Comparison of ENCODE assay signal across 9 cellular contexts in the genomic region with DNA sequence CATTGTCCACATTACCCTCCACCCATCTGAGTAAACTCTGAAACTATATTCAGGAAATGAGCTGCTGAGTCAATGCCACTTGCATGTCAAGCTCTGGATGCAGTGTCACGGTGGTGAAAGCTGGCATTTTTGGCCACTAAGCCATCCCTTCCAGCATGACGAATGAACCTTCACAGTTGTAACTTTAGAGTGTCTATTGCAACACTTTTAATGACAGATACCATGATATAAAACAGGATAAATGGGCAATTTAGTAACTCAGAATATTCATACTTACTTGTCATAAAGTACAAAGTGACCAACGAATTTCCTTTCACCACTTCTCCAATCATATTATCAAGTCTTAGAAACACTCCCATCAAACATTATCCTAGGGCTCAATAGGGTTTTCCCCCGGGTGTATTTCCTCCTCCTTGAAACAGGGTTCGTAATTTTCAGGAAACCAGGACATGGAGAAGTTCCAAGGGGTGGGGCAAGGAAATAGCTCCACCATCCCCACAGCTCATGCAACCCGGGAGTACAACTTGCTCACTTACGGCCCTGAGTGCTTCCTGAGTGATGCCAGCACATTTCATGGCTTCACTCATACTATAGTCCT.
DNase-seq lines count a peak whose midpoint lies in the region; ATAC-seq and TF ChIP-seq lines count a peak whose summit lies in the region.
"Had no signal": no experiment of that assay in that cellular context is flagged by ENCODE, and none has a peak within 500 bp of the region (broad histone marks: within the 10 kb centered on the region; RNA-seq: fewer than 3 reads in every experiment).

No MANE protein-coding gene starts in this region.

- H2BK15ac ChIP-seq in neuronal stem cell (ENCODE audit: low read length): no peak overlapping the region

- H3K4me2 ChIP-seq in PC-3 (ENCODE audit: low read length) (peak overlapping the region; percentile 64), neuronal stem cell (ENCODE audit: insufficient read depth, low read length, poor library complexity, severe bottlenecking) (no peak overlapping the region)

- H3K4me3 ChIP-seq in AG10803 (ENCODE audit: low read length): peak overlapping the region; percentile 18; the same call in 1 of the 2 replicates
- H3K4me3 ChIP-seq in PC-3 (ENCODE audit: low read length): peak overlapping the region; percentile 45
- no peak overlapping the region for H3K4me3 ChIP-seq in neuronal stem cell (ENCODE audit: low read length in 2 of 2)

- no peak overlapping the region for H2BK120ac ChIP-seq in neuronal stem cell (ENCODE audit: low read depth, low read length)

- TF ChIP-seq CTCF in AG10803 (conservative IDR thresholded peaks at IDR 0.05; ENCODE audit: low read length): no peak
- no peak for TF ChIP-seq CTCF in PC-3 (conservative IDR thresholded peaks at IDR 0.05; ENCODE audit: low read depth, low read length)
- TF ChIP-seq CTCF in WTC11 (IDR thresholded peaks at IDR 0.05): no peak

- POLR2A ChIA-PET in PC-3 (lab: Charles Lee; ENCODE audit: unreplicated experiment) (interaction anchor here (0.5 to 1.0 kb wide), 7 partner anchors 53 to 491 kb away, joined by 3 to 5 read pairs (median 4); partner anchors contain the start of genes CXCL8 and EPGN), WTC11 (lab: Charles Lee) (no interaction called here)

- peaks cover 39% of the 10 kb centered on the region for H3K4me1 ChIP-seq in PC-3 (ENCODE audit: insufficient read depth, low read length)
- H3K4me1 ChIP-seq in neuronal stem cell (ENCODE audit: control insufficient read depth in 2 of 2, insufficient read depth in 1 of 2, low read depth in 1 of 2, low read length in 2 of 2): no peaks in the 10 kb centered on the region

- H3K4me1 Mint-ChIP-seq in WTC11: no peaks in the 10 kb centered on the region

- no peak overlapping the region for H2AK5ac ChIP-seq in neuronal stem cell (ENCODE audit: low read depth, low read length)

- H3F3A ChIP-seq in PC-3 (ENCODE audit: low read length, unreplicated experiment): peaks cover 22% of the 10 kb centered on the region

- no peaks in the 10 kb centered on the region for H3K79me1 ChIP-seq in neuronal stem cell (ENCODE audit: low read depth, low read length)

- peak; percentile 84 for DNase-seq in AG10803 (ENCODE audit: low read depth)
- peak; percentile 99 for DNase-seq in PC-3
- DNase-seq in foreskin melanocyte: peak; percentile 45
- no peak for DNase-seq in neuronal stem cell (ENCODE audit: low spot score)
- no peak for DNase-seq in WTC11 (ENCODE audit: low spot score)
- DNase-seq in activated CD4-positive, CD25-positive, alpha-beta regulatory T cell (lab: John Stamatoyannopoulos, UW): no peak
- no peak for DNase-seq in NCI-H524 (lab: John Stamatoyannopoulos, UW)
- DNase-seq: activated naive CD8-positive, alpha-beta T cell treated with anti-CD3 and anti-CD28 coated beads, Interleukin-2, amount 10 ng/mL, durations not matched to agents 7 days and 5 days had no signal

- H3K79me2 ChIP-seq in PC-3 (ENCODE audit: low read length): no peaks in the 10 kb centered on the region

- H3K27ac ChIP-seq in PC-3 (ENCODE audit: low read length) (peak overlapping the region; percentile 92), neuronal stem cell (replicated peaks; ENCODE audit: low read length) (no peak overlapping the region)

- H3K9me3 ChIP-seq in PC-3 (ENCODE audit: low read length) (no peaks in the 10 kb centered on the region), neuronal stem cell (replicated peaks in 1 of 2; ENCODE audit: control insufficient read depth in 2 of 2, insufficient read depth in 1 of 2, low read depth in 1 of 2, low read length in 2 of 2) (no peaks in the 10 kb centered on the region)

- H3K23ac ChIP-seq in neuronal stem cell (ENCODE audit: low read depth, low read length, poor library complexity): no peak overlapping the region

- ATAC-seq in GM21825 (IDR thresholded peaks at IDR 0.05; ENCODE audit: unreplicated experiment) (peak; percentile 75), PC-3 (peak; percentile 93), WTC11 (no peak)

- H2AFZ ChIP-seq in PC-3 (ENCODE audit: low read length) (peak overlapping the region; percentile 42), neuronal stem cell (ENCODE audit: low read length) (no peak overlapping the region)

- H3K36me3 Mint-ChIP-seq in WTC11: no peaks in the 10 kb centered on the region
- H3K36me3 Mint-ChIP-seq: activated naive CD8-positive, alpha-beta T cell treated with anti-CD3 and anti-CD28 coated beads, Interleukin-2, amount 10 ng/mL, durations not matched to agents 7 days and 5 days had no signal

- no peak overlapping the region for H2BK12ac ChIP-seq in neuronal stem cell (ENCODE audit: low read length)

- H3K4ac ChIP-seq in neuronal stem cell (ENCODE audit: low read length): no peak overlapping the region

- H3K9me2 ChIP-seq in PC-3 (replicated peaks; ENCODE audit: low read length): no peaks in the 10 kb centered on the region

- WGBS in neuronal stem cell (ENCODE audit: extremely low coverage in 2 of 2, insufficient read length in 2 of 2, insufficient replicate concordance in 1 of 2), 2 donors: no CpG with 5 or more reads among the region's 7 CpGs

- H3K27me3 Mint-ChIP-seq in WTC11 (ENCODE audit: low read depth): no peaks in the 10 kb centered on the region
- H3K27me3 Mint-ChIP-seq: activated naive CD8-positive, alpha-beta T cell treated with anti-CD3 and anti-CD28 coated beads, Interleukin-2, amount 10 ng/mL, durations not matched to agents 7 days and 5 days had no signal

- H3K27me3 ChIP-seq in PC-3 (ENCODE audit: low read length) (no peaks in the 10 kb centered on the region), neuronal stem cell (ENCODE audit: control insufficient read depth in 3 of 3, insufficient read depth in 3 of 3, low read depth in 1 of 3, low read length in 3 of 3) (no peaks in the 10 kb centered on the region)

- H3K9me3 Mint-ChIP-seq in WTC11: no peaks in the 10 kb centered on the region
- H3K9me3 Mint-ChIP-seq: activated naive CD8-positive, alpha-beta T cell treated with anti-CD3 and anti-CD28 coated beads, Interleukin-2, amount 10 ng/mL, durations not matched to agents 7 days and 5 days had no signal

- intact Hi-C loops in PC-3 (cut with micrococcal nuclease): loop anchor here (1.0 kb wide), 2 partner anchors 37 to 42 kb away; no protein-coding TSS in a partner anchor

- no peak overlapping the region for H3K4me3 Mint-ChIP-seq in WTC11
- H3K4me3 Mint-ChIP-seq: activated naive CD8-positive, alpha-beta T cell treated with anti-CD3 and anti-CD28 coated beads, Interleukin-2, amount 10 ng/mL, durations not matched to agents 7 days and 5 days had no signal

- CTCF ChIA-PET in PC-3 (lab: Charles Lee): interaction anchor here (0.6 kb wide), 1 partner anchor 78 kb away, joined by 4 read pairs; the partner anchor contains the start of gene EPGN
- CTCF ChIA-PET in WTC11 (lab: Charles Lee): interaction anchor here (0.6 to 1.6 kb wide), 4 partner anchors 42 to 928 kb away, joined by 3 to 7 read pairs (median 4); no protein-coding TSS in a partner anchor

- H3K9ac ChIP-seq in PC-3 (ENCODE audit: low read length): peak overlapping the region; percentile 79
- H3K9ac ChIP-seq in neuronal stem cell (ENCODE audit: low read depth, low read length, poor library complexity): no peak overlapping the region

- no TSS peak for BruUV-seq in PC-3 (replicated peaks; lab: Mats Ljungman, UMichigan)

- no peak overlapping the region for H3K27ac Mint-ChIP-seq in WTC11
- H3K27ac Mint-ChIP-seq: activated naive CD8-positive, alpha-beta T cell treated with anti-CD3 and anti-CD28 coated beads, Interleukin-2, amount 10 ng/mL, durations not matched to agents 7 days and 5 days had no signal

- H3K36me3 ChIP-seq in PC-3 (ENCODE audit: low read depth, low read length): no peaks in the 10 kb centered on the region
- peaks cover 0 to 11% of the 10 kb centered on the region in 2 donors for H3K36me3 ChIP-seq in neuronal stem cell (replicated peaks in 1 of 2; ENCODE audit: control insufficient read depth in 2 of 2, insufficient read depth in 2 of 2, low read length in 2 of 2)

- H4K8ac ChIP-seq in neuronal stem cell (ENCODE audit: low read depth, low read length): no peak overlapping the region

- H4K20me1 ChIP-seq in PC-3 (ENCODE audit: low read length): no peaks in the 10 kb centered on the region

- no peak overlapping the region for H4K91ac ChIP-seq in neuronal stem cell (ENCODE audit: low read depth, low read length, poor library complexity)

- no peak overlapping the region for H2BK5ac ChIP-seq in neuronal stem cell (ENCODE audit: low read length)

- no peak overlapping the region for H3K14ac ChIP-seq in neuronal stem cell (ENCODE audit: low read length)

- no peak overlapping the region for H3K18ac ChIP-seq in neuronal stem cell (ENCODE audit: low read length)

TF ChIP-seq in WTC11, 78 proteins besides CTCF, POLR2A, EP300 and RAD21 (continues in another document):
- no peak for TF ChIP-seq FOXK1 (CRISPR knock-in tag; IDR thresholded peaks at IDR 0.05)
- TF ChIP-seq ZNF416 (CRISPR knock-in tag; IDR thresholded peaks at IDR 0.05): no peak
- no peak for TF ChIP-seq SMAD3 (CRISPR knock-in tag; IDR thresholded peaks at IDR 0.05; ENCODE audit: borderline replicate concordance)
- TF ChIP-seq ZNF317 (CRISPR knock-in tag; IDR thresholded peaks at IDR 0.05; ENCODE audit: borderline replicate concordance, low read depth): no peak
- no peak for TF ChIP-seq ZNF138 (CRISPR knock-in tag; conservative IDR thresholded peaks at IDR 0.05)
- TF ChIP-seq, protein P1, sequence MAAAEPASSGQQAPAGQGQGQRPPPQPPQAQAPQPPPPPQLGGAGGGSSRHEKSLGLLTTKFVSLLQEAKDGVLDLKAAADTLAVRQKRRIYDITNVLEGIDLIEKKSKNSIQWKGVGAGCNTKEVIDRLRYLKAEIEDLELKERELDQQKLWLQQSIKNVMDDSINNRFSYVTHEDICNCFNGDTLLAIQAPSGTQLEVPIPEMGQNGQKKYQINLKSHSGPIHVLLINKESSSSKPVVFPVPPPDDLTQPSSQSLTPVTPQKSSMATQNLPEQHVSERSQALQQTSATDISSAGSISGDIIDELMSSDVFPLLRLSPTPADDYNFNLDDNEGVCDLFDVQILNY (CRISPR knock-in tag; IDR thresholded peaks at IDR 0.05): no peak
- TF ChIP-seq USF2 (CRISPR knock-in tag; IDR thresholded peaks at IDR 0.05): no peak
- no peak for TF ChIP-seq GTF2I (CRISPR knock-in tag; conservative IDR thresholded peaks at IDR 0.05)

Comparison
In these comparisons a context has a peak if more than half of its experiments do, and no peak if none do; other contexts are left out.
1. DNase-seq: peak in AG10803 (single experiment), PC-3 (single experiment) and foreskin melanocyte (single experiment); none in neuronal stem cell (single experiment), WTC11 (single experiment), activated CD4-positive, CD25-positive, alpha-beta regulatory T cell (0 of 4) and NCI-H524 (0 of 2).
2. H3K4me3 ChIP-seq: peak in AG10803 (single experiment) and PC-3 (single experiment); none in neuronal stem cell (0 of 2).